2 cellular contexts compared by ENCODE assay signal in the genomic region with DNA sequence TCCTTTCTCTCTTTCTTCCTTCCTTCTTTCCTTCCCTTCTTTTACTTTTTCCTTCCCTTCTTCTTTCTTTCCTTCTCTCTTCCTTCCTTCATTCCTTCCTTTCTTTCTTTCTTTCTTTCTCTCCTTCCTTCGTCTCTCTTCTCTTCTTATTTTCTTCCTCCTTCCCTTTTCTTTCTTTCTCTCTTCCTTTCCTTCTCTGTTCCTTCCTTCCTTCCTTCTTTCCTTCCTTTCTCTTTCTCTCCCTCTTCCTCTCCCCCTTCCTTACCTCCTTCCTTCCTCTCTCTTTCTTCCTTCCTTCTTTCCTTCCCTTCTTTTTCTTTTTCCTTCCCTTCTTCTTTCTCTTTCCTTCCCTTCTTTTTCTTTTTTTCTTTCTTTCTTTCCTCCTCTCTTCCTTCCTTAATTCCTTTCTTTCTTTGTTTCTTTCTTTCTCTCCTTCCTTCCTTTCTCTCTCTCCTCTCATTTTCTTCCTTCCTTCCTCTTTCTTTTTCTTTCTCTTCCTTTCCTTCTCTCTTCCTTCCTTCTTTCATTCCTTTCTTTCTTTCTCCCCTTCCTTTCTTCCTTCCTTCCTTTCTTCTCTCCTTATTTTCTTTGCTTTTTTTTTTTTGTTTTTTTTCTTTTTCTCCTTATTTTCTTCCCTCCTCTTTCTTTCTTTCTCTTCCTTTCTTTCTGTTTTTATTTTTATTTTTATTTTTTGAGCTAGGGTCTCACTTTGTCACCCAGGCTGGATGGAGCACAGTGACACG.
TF ChIP-seq lines count a peak whose summit lies in the region.

No MANE protein-coding gene starts in this region.

TF ChIP-seq in GM23338, 12 proteins besides CTCF, POLR2A, EP300 and RAD21:
- TF ChIP-seq POLR2AphosphoS5 (IDR thresholded peaks at IDR 0.05; ENCODE audit: low read depth) = no peak
- TF ChIP-seq JUNB (IDR thresholded peaks at IDR 0.05; ENCODE audit: unreplicated experiment) = no peak

TF ChIP-seq in GM12878, 131 proteins besides CTCF, POLR2A, EP300 and RAD21:
- TF ChIP-seq MTA2 (IDR thresholded peaks at IDR 0.05; ENCODE audit: low read depth) = 0 out of 2 replicates have a peak, but pooled peaks have one; percentile 12
- no peak for TF ChIP-seq HDAC2 (IDR thresholded peaks at IDR 0.05)
